In the genomic region with DNA sequence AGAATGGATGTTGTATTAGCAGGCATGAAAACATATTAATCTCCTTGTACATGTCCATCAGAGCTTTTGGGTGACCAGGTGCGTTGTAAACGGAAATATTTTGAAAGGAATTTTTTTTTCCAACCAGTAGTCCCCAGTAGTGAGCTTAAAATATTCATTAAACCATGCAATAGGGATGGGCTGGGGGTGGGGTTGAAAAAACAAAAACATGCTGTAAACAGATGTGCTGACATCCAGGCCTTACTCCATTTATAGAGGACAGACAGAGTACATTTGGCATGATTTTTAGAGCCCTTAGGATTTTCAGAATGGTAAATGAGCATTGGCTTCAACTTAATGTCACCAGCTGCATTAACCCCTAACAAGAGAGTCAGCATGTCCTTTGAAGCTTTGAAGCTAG, we compare ENCODE assay signal across 29 cellular contexts.
"Had no signal": no experiment of that assay in that cellular context is flagged by ENCODE, and none has a peak within 500 bp of the region (broad histone marks: within the 10 kb centered on the region; RNA-seq: fewer than 3 reads in every experiment).

No MANE protein-coding gene starts in this region.

- H3K9me3 ChIP-seq: esophagus squamous epithelium, heart right ventricle, left lung, pancreas, prostate gland, thyroid gland, upper lobe of left lung had no signal

- H3K4me3 ChIP-seq: esophagus squamous epithelium, heart right ventricle, left lung, lung, pancreas, prostate gland, thyroid gland, upper lobe of left lung had no signal

- H3K27ac ChIP-seq: brain microvascular endothelial cell, epithelial cell of prostate, esophagus squamous epithelium, left lung, pancreas, prostate gland, thyroid gland, upper lobe of left lung had no signal

- DNase-seq: activated CD4-positive, alpha-beta memory T cell treated with anti-CD3 and anti-CD28 coated beads for 36 hours; activated CD4-positive, alpha-beta T cell treated with anti-CD3 and anti-CD28 coated beads, Interleukin-2, amount 10 ng/mL, durations not matched to agents 24 days and 14 days; activated CD4-positive, CD25-positive, alpha-beta regulatory T cell treated with anti-CD3 and anti-CD28 coated beads, Interleukin-2, amount 50 U/mL, for 72 hours; activated CD8-positive, alpha-beta memory T cell treated with anti-CD3 and anti-CD28 coated beads, Interleukin-2, amount 50 U/mL, for 48 hours; activated gamma-delta T cell; activated naive CD4-positive, alpha-beta T cell treated with anti-CD3 and anti-CD28 coated beads, Interleukin-2, amount 10 ng/mL, durations not matched to agents 7 days and 5 days; activated naive CD8-positive, alpha-beta T cell treated with anti-CD3 and anti-CD28 coated beads, Interleukin-2, amount 10 ng/mL, durations not matched to agents 7 days and 5 days; activated T-cell treated with anti-CD3 and anti-CD28 coated beads, Interleukin-2, amount 50 U/mL, for 24 hours; brain microvascular endothelial cell; endodermal cell; esophagus squamous epithelium; heart right ventricle; left lung; naive B cell; nucleus accumbens; pancreas; retina; small intestine; stimulated activated CD4-positive, alpha-beta T cell treated with anti-CD3 and anti-CD28 coated beads, Interleukin-4, amount 100 ng/mL, for 24 hours; stimulated activated naive CD8-positive, alpha-beta T cell treated with anti-CD3 and anti-CD28 coated beads, Interleukin-15, amount 100 ng/mL, for 72 hours; substantia nigra; T1000; thyroid gland; upper lobe of left lung had no signal

- H3K36me3 ChIP-seq: pancreas had no signal

- ATAC-seq: left lung; pancreas; sciatic nerve; stimulated activated memory B cell treated with anti-CD40 and anti-IgM and Interleukin-4, amounts not matched to agents 10 μg/mL and 1 μg/mL and 100 μg/mL, for 72 hours; stimulated activated naive CD8-positive, alpha-beta T cell treated with anti-CD3 and anti-CD28 coated beads, Interleukin-15, amount 100 ng/mL, for 72 hours had no signal

- H3K4me1 ChIP-seq: esophagus squamous epithelium, left lung, pancreas, prostate gland, thyroid gland had no signal

- H3K27me3 ChIP-seq: brain microvascular endothelial cell, esophagus squamous epithelium, heart right ventricle, left lung, pancreas, thyroid gland, upper lobe of left lung had no signal
